Comparison of ENCODE assay signal across 4 cellular contexts in genomic region chr12:41888285-41888684, GRCh38.
"Had no signal": no experiment of that assay in that cellular context is flagged by ENCODE, and none has a peak within 500 bp of the region (broad histone marks: within the 10 kb centered on the region; RNA-seq: fewer than 3 reads in every experiment).

No MANE protein-coding gene starts in this region.

- ATAC-seq: HepG2, K562 had no signal

- H3K4me3 ChIP-seq: K562 had no signal

- H3K27ac ChIP-seq: HL-60, KMS-11 had no signal

- H3K4me2 ChIP-seq: KMS-11 had no signal

- H3K9ac ChIP-seq: KMS-11 had no signal
